ENCODE assay signal across 1 cellular context in genomic region chr19:45585158-45585577, GRCh38.
TF ChIP-seq lines count a peak whose summit lies in the region.

No MANE protein-coding gene starts in this region.

TF ChIP-seq in WTC11, 78 proteins besides CTCF, POLR2A, EP300 and RAD21 (continued from another document):
- TF ChIP-seq NFATC4 (CRISPR knock-in tag; IDR thresholded peaks at IDR 0.05): no peak
- no peak for TF ChIP-seq ZNF532 (CRISPR knock-in tag; IDR thresholded peaks at IDR 0.05; ENCODE audit: borderline replicate concordance)
- TF ChIP-seq, protein P1, sequence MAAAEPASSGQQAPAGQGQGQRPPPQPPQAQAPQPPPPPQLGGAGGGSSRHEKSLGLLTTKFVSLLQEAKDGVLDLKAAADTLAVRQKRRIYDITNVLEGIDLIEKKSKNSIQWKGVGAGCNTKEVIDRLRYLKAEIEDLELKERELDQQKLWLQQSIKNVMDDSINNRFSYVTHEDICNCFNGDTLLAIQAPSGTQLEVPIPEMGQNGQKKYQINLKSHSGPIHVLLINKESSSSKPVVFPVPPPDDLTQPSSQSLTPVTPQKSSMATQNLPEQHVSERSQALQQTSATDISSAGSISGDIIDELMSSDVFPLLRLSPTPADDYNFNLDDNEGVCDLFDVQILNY (CRISPR knock-in tag; IDR thresholded peaks at IDR 0.05): no peak
- TF ChIP-seq, protein P2, sequence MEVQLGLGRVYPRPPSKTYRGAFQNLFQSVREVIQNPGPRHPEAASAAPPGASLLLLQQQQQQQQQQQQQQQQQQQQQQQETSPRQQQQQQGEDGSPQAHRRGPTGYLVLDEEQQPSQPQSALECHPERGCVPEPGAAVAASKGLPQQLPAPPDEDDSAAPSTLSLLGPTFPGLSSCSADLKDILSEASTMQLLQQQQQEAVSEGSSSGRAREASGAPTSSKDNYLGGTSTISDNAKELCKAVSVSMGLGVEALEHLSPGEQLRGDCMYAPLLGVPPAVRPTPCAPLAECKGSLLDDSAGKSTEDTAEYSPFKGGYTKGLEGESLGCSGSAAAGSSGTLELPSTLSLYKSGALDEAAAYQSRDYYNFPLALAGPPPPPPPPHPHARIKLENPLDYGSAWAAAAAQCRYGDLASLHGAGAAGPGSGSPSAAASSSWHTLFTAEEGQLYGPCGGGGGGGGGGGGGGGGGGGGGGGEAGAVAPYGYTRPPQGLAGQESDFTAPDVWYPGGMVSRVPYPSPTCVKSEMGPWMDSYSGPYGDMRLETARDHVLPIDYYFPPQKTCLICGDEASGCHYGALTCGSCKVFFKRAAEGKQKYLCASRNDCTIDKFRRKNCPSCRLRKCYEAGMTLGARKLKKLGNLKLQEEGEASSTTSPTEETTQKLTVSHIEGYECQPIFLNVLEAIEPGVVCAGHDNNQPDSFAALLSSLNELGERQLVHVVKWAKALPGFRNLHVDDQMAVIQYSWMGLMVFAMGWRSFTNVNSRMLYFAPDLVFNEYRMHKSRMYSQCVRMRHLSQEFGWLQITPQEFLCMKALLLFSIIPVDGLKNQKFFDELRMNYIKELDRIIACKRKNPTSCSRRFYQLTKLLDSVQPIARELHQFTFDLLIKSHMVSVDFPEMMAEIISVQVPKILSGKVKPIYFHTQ (CRISPR knock-in tag; IDR thresholded peaks at IDR 0.05): no peak
TF ChIP-seq in WTC11: peak in this region for 0.
